ENCODE assay signal across 7 cellular contexts in genomic region chr12:77685112-77685511, GRCh38.
DNase-seq lines count a peak whose midpoint lies in the region; ATAC-seq and TF ChIP-seq lines count a peak whose summit lies in the region.

No MANE protein-coding gene starts in this region.

- ATAC-seq in HG02852 (IDR thresholded peaks at IDR 0.05; ENCODE audit: unreplicated experiment) = no peak

- POLR2A ChIA-PET in HEK293 (lab: Yijun Ruan, JAX) = no interaction called here

- DNase-seq in GM13976 (ENCODE audit: low spot score) (peak; percentile 3), NAMALWA (ENCODE audit: low spot score) (peak; percentile 62), SHP77 (lab: John Stamatoyannopoulos, UW) (peak; percentile 66 to 67), epithelial cell of proximal tubule (ENCODE audit: low read depth) (peak; percentile 20), mucosa of gallbladder (ENCODE audit: low spot score) (peak; percentile 68)

- no peaks in the 10 kb centered on the region for H3K9me3 ChIP-seq in HEK293 (ENCODE audit: control insufficient read depth, insufficient read depth, low read depth, low read length)

- in situ Hi-C loops in GM13976 (cut with MboI; ENCODE audit: low sequenced_read_pairs, unreplicated experiment) = loop anchor here (25.0 kb wide), 1 partner anchor 648 kb away; no protein-coding TSS in a partner anchor

- no peak overlapping the region for H3K27ac ChIP-seq in HEK293 (ENCODE audit: extremely low read depth, low read depth, low read length)

- no peaks in the 10 kb centered on the region for H3K36me3 ChIP-seq in HEK293 (ENCODE audit: control insufficient read depth in 2 of 2, insufficient read depth in 1 of 2, low read length in 2 of 2)

- H3K4me3 ChIP-seq in HEK293 (ENCODE audit: low read depth, low read length) = no peak overlapping the region
- H3K4me3 ChIP-seq in epithelial cell of proximal tubule (ENCODE audit: low read depth, low read length) = no peak overlapping the region

- CTCF ChIA-PET in HEK293 (lab: Yijun Ruan, JAX) = interaction anchor here (0.6 to 2.5 kb wide), 34 partner anchors 12 to 1064 kb away, joined by 3 to 26 read pairs (median 3); no protein-coding TSS in a partner anchor

- 0 out of 2 replicates have a peak, but pooled peaks cover 2% of the 10 kb centered on the region for H3K4me1 ChIP-seq in HEK293 (ENCODE audit: control insufficient read depth, insufficient read depth, low read length)

- peak; percentile 34 for TF ChIP-seq CTCF in GM13976 (IDR thresholded peaks at IDR 0.05; ENCODE audit: borderline replicate concordance, control extremely low read depth, extremely low read depth, insufficient read depth, missing control alignments)
- no peak for TF ChIP-seq CTCF in HEK293 (tag by site-specific recombination; IDR thresholded peaks at IDR 0.05)
- TF ChIP-seq CTCF in epithelial cell of proximal tubule (conservative IDR thresholded peaks at IDR 0.05; ENCODE audit: low read depth, low read length) = peak; percentile 75

TF ChIP-seq in HEK293, 187 proteins besides CTCF, POLR2A, EP300 and RAD21:
- TF ChIP-seq ZNF654 (tag by site-specific recombination; IDR thresholded peaks at IDR 0.05; ENCODE audit: low read depth) = peak; percentile 68
- no peak for TF ChIP-seq ZNF157 (tag by site-specific recombination; IDR thresholded peaks at IDR 0.05)

Comparison
In these comparisons a context has a peak if more than half of its experiments do, and no peak if none do; other contexts are left out.
1. DNase-seq: peak in every context shown above with its lines; median percentile 68 in mucosa of gallbladder; 66 in SHP77; 62 in NAMALWA; 20 in epithelial cell of proximal tubule; 3 in GM13976.